In genomic region chr1:227948493-227949260, GRCh38 we compare ENCODE assay signal across 9 cellular contexts. TPM values are rescaled to one million over a fixed set of nuclear protein-coding genes. Genes with fewer than 3 reads are reported as not detected.
A peak's percentile ranks its signal among the peaks of the same experiment; 100 is the strongest.
DNase-seq lines count a peak whose midpoint lies in the region; ATAC-seq and TF ChIP-seq lines count a peak whose summit lies in the region.
"Had no signal": no experiment of that assay in that cellular context is flagged by ENCODE, and none has a peak within 500 bp of the region (broad histone marks: within the 10 kb centered on the region; RNA-seq: fewer than 3 reads in every experiment).

No MANE protein-coding gene starts in this region.

- H3K4me2 ChIP-seq in OCI-LY1 (ENCODE audit: low read length) = peak overlapping the region; percentile 3; the same call in 1 of the 2 replicates

- no peaks in the 10 kb centered on the region for H3K36me3 ChIP-seq in OCI-LY1 (ENCODE audit: insufficient read depth, low read length)
- no peaks in the 10 kb centered on the region for H3K36me3 ChIP-seq in BE2C

- no peak overlapping the region for H3K27ac ChIP-seq in OCI-LY1 (ENCODE audit: low read depth, low read length, poor library complexity, severe bottlenecking)

- H2AFZ ChIP-seq in OCI-LY1 (ENCODE audit: low read length) = no peak overlapping the region

- H3F3A ChIP-seq in OCI-LY1 (ENCODE audit: insufficient read depth, low read length) = no peaks in the 10 kb centered on the region

- H3K9ac ChIP-seq in OCI-LY1 (ENCODE audit: low read length) = no peak overlapping the region

- peaks cover 7% of the 10 kb centered on the region; the same call in 1 of the 2 replicates for H3K27me3 ChIP-seq in OCI-LY1 (ENCODE audit: insufficient read depth, low read length)
- peaks cover 34% of the 10 kb centered on the region for H3K27me3 ChIP-seq in BE2C

- DNase-seq in DMS53 (lab: John Stamatoyannopoulos, UW) (peak; percentile 58), epithelial cell of proximal tubule (ENCODE audit: low read depth) (no peak), posterior vena cava (ENCODE audit: low spot score) (peak; percentile 82), BE2C (no peak)

- TF ChIP-seq CTCF in OCI-LY1 (IDR thresholded peaks at IDR 0.05; ENCODE audit: low read length) = no peak
- no peak for TF ChIP-seq CTCF in epithelial cell of proximal tubule (conservative IDR thresholded peaks at IDR 0.05; ENCODE audit: low read depth, low read length)
- TF ChIP-seq CTCF in BE2C (IDR thresholded peaks at IDR 0.05; ENCODE audit: low read depth, low read length) = no peak

- H3K4me1 ChIP-seq in OCI-LY1 (ENCODE audit: insufficient read depth, low read length, severe bottlenecking) = no peaks in the 10 kb centered on the region
- no peaks in the 10 kb centered on the region; the same call in 1 of the 2 replicates for H3K4me1 ChIP-seq in BE2C

- H3K9me2 ChIP-seq in OCI-LY1 (ENCODE audit: low read depth, low read length) = no peaks in the 10 kb centered on the region

- ATAC-seq in GM18907 (IDR thresholded peaks at IDR 0.05; ENCODE audit: unreplicated experiment) = no peak
- ATAC-seq in GM19328 (IDR thresholded peaks at IDR 0.05; ENCODE audit: unreplicated experiment) = no peak
- no peak for ATAC-seq in GM18517 (IDR thresholded peaks at IDR 0.05; ENCODE audit: unreplicated experiment)

- no peaks in the 10 kb centered on the region for H3K9me3 ChIP-seq in OCI-LY1 (ENCODE audit: low read length)
- H3K9me3 ChIP-seq in BE2C = no peaks in the 10 kb centered on the region

- no peaks in the 10 kb centered on the region for H3K79me2 ChIP-seq in OCI-LY1 (ENCODE audit: insufficient read depth, low read length)

- intact Hi-C loops in posterior vena cava (cut with DNase I) = loop anchor here (5.0 to 10.0 kb wide), 3 partner anchors 186 to 474 kb away; no protein-coding TSS in a partner anchor

- no peaks in the 10 kb centered on the region for H4K20me1 ChIP-seq in OCI-LY1 (ENCODE audit: insufficient read depth, low read length)

- H3K4me3 ChIP-seq in OCI-LY1 (ENCODE audit: low read depth, low read length, poor library complexity, severe bottlenecking) (peak overlapping the region; percentile 31), epithelial cell of proximal tubule (ENCODE audit: low read depth, low read length) (peak overlapping the region; percentile 40), BE2C (ENCODE audit: low read depth, low read length) (no peak overlapping the region)

RNA-seq across cellular contexts. Expression of gene WNT9A, which starts 0.9 kb away (rescaled TPM):
- total RNA-seq in epithelial cell of proximal tubule (2.1 and 2.7 TPM in 2 replicates), posterior vena cava (1 to 10 TPM; 2.7 to 3.3 TPM)
- polyA plus RNA-seq in BE2C (2012; ENCODE audit: insufficient read depth, insufficient read length, low read depth) = not detected

RNA-seq across cellular contexts. Expression of gene WNT3A, which starts 58.1 kb away (rescaled TPM):
- total RNA-seq in epithelial cell of proximal tubule (not detected in 2 replicates), posterior vena cava (not detected)
- polyA plus RNA-seq in BE2C (2012; ENCODE audit: insufficient read depth, insufficient read length, low read depth) = not detected
- total RNA-seq: HT1080 had no signal

Comparison
In these comparisons a context has a peak if more than half of its experiments do, and no peak if none do; other contexts are left out.
1. DNase-seq: peak in DMS53 (single experiment) and posterior vena cava (single experiment); none in epithelial cell of proximal tubule (single experiment) and BE2C (single experiment).